17 cellular contexts compared by ENCODE assay signal in the genomic region with DNA sequence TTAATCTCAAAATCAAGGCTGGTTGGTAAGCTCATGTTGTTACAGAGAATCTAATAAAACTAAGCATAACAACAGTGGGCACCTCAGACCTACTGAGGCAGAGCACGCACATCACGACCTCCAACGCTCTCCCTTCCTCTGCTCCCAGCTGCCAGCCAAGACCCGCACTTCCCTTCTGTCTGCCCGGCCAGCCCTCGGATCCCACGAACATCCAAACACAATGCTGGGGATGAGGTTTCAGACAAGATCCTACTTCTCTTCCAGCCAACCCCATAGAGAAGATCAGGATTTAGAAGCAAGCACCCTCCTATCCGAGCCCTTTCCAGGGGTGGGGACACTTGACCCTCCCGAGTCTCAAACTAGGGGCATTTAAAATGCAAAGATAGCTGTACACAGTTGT.
"Had no signal": no experiment of that assay in that cellular context is flagged by ENCODE, and none has a peak within 500 bp of the region (broad histone marks: within the 10 kb centered on the region; RNA-seq: fewer than 3 reads in every experiment).

No MANE protein-coding gene starts in this region.

- H3K36me3 ChIP-seq: pancreas, prostate gland, upper lobe of right lung had no signal

- H3K9me3 ChIP-seq: pancreas, prostate gland, testis, tibial nerve, upper lobe of right lung, vagina had no signal

- H3K4me3 Mint-ChIP-seq: naive thymus-derived CD4-positive, alpha-beta T cell; stimulated activated effector memory CD8-positive, alpha-beta T cell treated with anti-CD3 and anti-CD28 coated beads, Interleukin-12 subunit alpha, Interleukin-12 subunit beta, amount 100 ng/mL, for 72 hours; stimulated activated naive CD8-positive, alpha-beta T cell treated with anti-CD3 and anti-CD28 coated beads, Interleukin-15, Interleukin-2, amounts not matched to agents 100 ng/mL and 50 ng/mL, for 24 hours had no signal

- DNase-seq: effector memory CD4-positive, alpha-beta T cell; left colon; left ventricle myocardium superior; mesendoderm; naive thymus-derived CD4-positive, alpha-beta T cell; pancreas; stimulated activated CD4-positive, alpha-beta T cell treated with anti-CD3 and anti-CD28 coated beads, Interleukin-4, amount 100 ng/mL, for 1 hour; stimulated activated CD8-positive, alpha-beta memory T cell treated with anti-CD3 and anti-CD28 coated beads, Interleukin-4, amount 100 ng/mL, for 48 hours; testis; upper lobe of right lung had no signal

- H3K9me3 Mint-ChIP-seq: naive thymus-derived CD4-positive, alpha-beta T cell; stimulated activated effector memory CD8-positive, alpha-beta T cell treated with anti-CD3 and anti-CD28 coated beads, Interleukin-12 subunit alpha, Interleukin-12 subunit beta, amount 100 ng/mL, for 72 hours; stimulated activated naive CD8-positive, alpha-beta T cell treated with anti-CD3 and anti-CD28 coated beads, Interleukin-15, Interleukin-2, amounts not matched to agents 100 ng/mL and 50 ng/mL, for 24 hours had no signal

- H3K27me3 ChIP-seq: pancreas, testis, tibial nerve, upper lobe of right lung, vagina had no signal

- ATAC-seq: esophagus mucosa; left ventricle myocardium superior; naive thymus-derived CD4-positive, alpha-beta T cell; stimulated activated effector memory CD8-positive, alpha-beta T cell treated with anti-CD3 and anti-CD28 coated beads, Interleukin-12 subunit alpha, Interleukin-12 subunit beta, amount 100 ng/mL, for 72 hours; upper lobe of right lung had no signal

- H3K27ac ChIP-seq: pancreas, prostate gland, testis, tibial nerve, upper lobe of right lung, vagina had no signal

- H3K27ac Mint-ChIP-seq: naive thymus-derived CD4-positive, alpha-beta T cell; stimulated activated effector memory CD8-positive, alpha-beta T cell treated with anti-CD3 and anti-CD28 coated beads, Interleukin-12 subunit alpha, Interleukin-12 subunit beta, amount 100 ng/mL, for 72 hours; stimulated activated naive CD8-positive, alpha-beta T cell treated with anti-CD3 and anti-CD28 coated beads, Interleukin-15, Interleukin-2, amounts not matched to agents 100 ng/mL and 50 ng/mL, for 24 hours had no signal

- H3K4me3 ChIP-seq: lung, pancreas, prostate gland, testis, tibial nerve, upper lobe of right lung, vagina had no signal

- H3K4me1 ChIP-seq: pancreas, prostate gland, testis, upper lobe of right lung had no signal

- H3K27me3 Mint-ChIP-seq: naive thymus-derived CD4-positive, alpha-beta T cell; stimulated activated naive CD8-positive, alpha-beta T cell treated with anti-CD3 and anti-CD28 coated beads, Interleukin-15, Interleukin-2, amounts not matched to agents 100 ng/mL and 50 ng/mL, for 24 hours had no signal
